29 cellular contexts compared by ENCODE assay signal in genomic region chr5:103435136-103435914, GRCh38.
DNase-seq lines count a peak whose midpoint lies in the region; ATAC-seq and TF ChIP-seq lines count a peak whose summit lies in the region.
"Had no signal": no experiment of that assay in that cellular context is flagged by ENCODE, and none has a peak within 500 bp of the region (broad histone marks: within the 10 kb centered on the region; RNA-seq: fewer than 3 reads in every experiment).

No MANE protein-coding gene starts in this region.

- no peak for TF ChIP-seq POLR2A in body of pancreas (IDR thresholded peaks at IDR 0.05)

- H3K4me3 ChIP-seq in cardiac fibroblast (replicated peaks in 1 of 2; ENCODE audit: low read depth in 2 of 2, low read length in 2 of 2) (no peak overlapping the region), psoas muscle (peak overlapping the region; percentile 11), body of pancreas (no peak overlapping the region)
- H3K4me3 ChIP-seq: Peyer's patch, prostate gland, sigmoid colon had no signal

- intact Hi-C loops in psoas muscle (cut with DNase I) (no loop called here), body of pancreas (cut with DNase I) (no loop called here)

- 36 to 56% (median 53%) methylated on average over 4 of the region's 4 CpGs for WGBS in psoas muscle, 3 donors
- WGBS in body of pancreas, 2 donors = 81 to 85% methylated on average over 4 of the region's 4 CpGs

- peak in 3 of 4 donors; percentile 36 to 54 (median 39) for ATAC-seq in psoas muscle
- no peak for ATAC-seq in GM21786 (IDR thresholded peaks at IDR 0.05; ENCODE audit: unreplicated experiment)
- no peak for ATAC-seq in HG03378 (IDR thresholded peaks at IDR 0.05; ENCODE audit: unreplicated experiment)
- no peak for ATAC-seq in body of pancreas
- ATAC-seq: left lobe of liver; stimulated activated naive B cell treated with anti-CD40 and anti-IgM and Interleukin-4, amounts not matched to agents 10 μg/mL and 1 μg/mL and 100 μg/mL, for 72 hours had no signal

- peak; percentile 6 for DNase-seq in DMS 273 (lab: John Stamatoyannopoulos, UW; ENCODE audit: unreplicated experiment)
- no peak for DNase-seq in DMS 273 treated with DMSO at 0.1 percent for 48 hours (lab: John Stamatoyannopoulos, UW)
- peak; percentile 25 for DNase-seq in NCI-H2227 treated with DMSO at 0.1 percent for 48 hours (lab: John Stamatoyannopoulos, UW)
- peak; percentile 8 to 87 for DNase-seq in cardiac fibroblast (ENCODE audit: low read depth in 2 of 2)
- DNase-seq in psoas muscle = no peak
- no peak for DNase-seq in body of pancreas
- DNase-seq: activated CD4-positive, alpha-beta T cell treated with anti-CD3 and anti-CD28 coated beads for 4 hours; activated T-cell treated with anti-CD3 and anti-CD28 coated beads for 4 hours; amniotic stem cell; CD4-positive, CD25-positive, alpha-beta regulatory T cell; cortex of kidney; effector memory CD4-positive, alpha-beta T cell; KG1; mesenchymal stem cell; NCI-H1092 treated with DMSO at 0.1 percent for 48 hours; NCI-H2029; NCI-H345; Peyer's patch; SIG-M5; sigmoid colon; stimulated activated naive B cell treated with anti-CD40 and anti-IgM and Interleukin-4, amounts not matched to agents 10 μg/mL and 1 μg/mL and 100 μg/mL, for 72 hours; T1000; WERI-Rb-1 had no signal

- TF ChIP-seq CTCF in cardiac fibroblast (IDR thresholded peaks at IDR 0.05; ENCODE audit: low read depth, low read length) (no peak), psoas muscle (IDR thresholded peaks at IDR 0.05) (no peak), body of pancreas (IDR thresholded peaks at IDR 0.05) (no peak)

- H3K27me3 ChIP-seq in psoas muscle (ENCODE audit: insufficient read depth in 3 of 3, low read length in 2 of 3) = no peaks in the 10 kb centered on the region
- H3K27me3 ChIP-seq in body of pancreas = no peaks in the 10 kb centered on the region
- H3K27me3 ChIP-seq: Peyer's patch, sigmoid colon had no signal

- H3K4me1 ChIP-seq in psoas muscle = peaks cover 21% of the 10 kb centered on the region
- peaks cover 6% of the 10 kb centered on the region for H3K4me1 ChIP-seq in body of pancreas
- H3K4me1 ChIP-seq: Peyer's patch, prostate gland, sigmoid colon had no signal

- H3K27ac ChIP-seq in psoas muscle (peak overlapping the region; percentile 11), body of pancreas (no peak overlapping the region)
- H3K27ac ChIP-seq: 22Rv1, epithelial cell of prostate, Peyer's patch, prostate gland, sigmoid colon, WERI-Rb-1 had no signal

- H3K9me3 ChIP-seq in psoas muscle = peaks cover 20% of the 10 kb centered on the region
- H3K9me3 ChIP-seq in body of pancreas = peaks cover 0 to 6% (median 0%) of the 10 kb centered on the region in 3 donors
- H3K9me3 ChIP-seq: prostate gland, sigmoid colon had no signal

- H3K36me3 ChIP-seq in psoas muscle (ENCODE audit: insufficient read depth in 1 of 2, low read depth in 1 of 2) (no peaks in the 10 kb centered on the region), body of pancreas (replicated peaks in 1 of 2; ENCODE audit: insufficient read depth in 1 of 2, low read depth in 2 of 2) (no peaks in the 10 kb centered on the region)
- H3K36me3 ChIP-seq: Peyer's patch, prostate gland, sigmoid colon, WERI-Rb-1 had no signal

Comparison
In these comparisons a context has a peak if more than half of its experiments do, and no peak if none do; other contexts are left out.
1. DNase-seq: peak in DMS 273 (single experiment), NCI-H2227 treated with DMSO at 0.1 percent for 48 hours (single experiment) and cardiac fibroblast (2 of 2); none in DMS 273 treated with DMSO at 0.1 percent for 48 hours (single experiment), psoas muscle (0 of 2) and body of pancreas (0 of 4).
2. ATAC-seq: peak in psoas muscle (3 of 4); none in GM21786 (single experiment), HG03378 (single experiment) and body of pancreas (single experiment).